In genomic region chr20:32004963-32005362, GRCh38 we compare ENCODE assay signal across 1 cellular context.
TF ChIP-seq lines count a peak whose summit lies in the region.

No MANE protein-coding gene starts in this region.

TF ChIP-seq in IMR-90, 13 proteins besides CTCF, POLR2A, EP300 and RAD21:
- TF ChIP-seq MXI1 (IDR thresholded peaks at IDR 0.05; ENCODE audit: borderline replicate concordance, low read depth, low read length): no peak
- TF ChIP-seq RFX5 (IDR thresholded peaks at IDR 0.05; ENCODE audit: low read depth, low read length): no peak
- no peak for TF ChIP-seq NFE2L2 (IDR thresholded peaks at IDR 0.05; ENCODE audit: low read depth, low read length)
- TF ChIP-seq FOS (IDR thresholded peaks at IDR 0.05; ENCODE audit: low read depth, low read length): no peak
- TF ChIP-seq CEBPB (IDR thresholded peaks at IDR 0.05; ENCODE audit: low read depth, low read length): no peak
- TF ChIP-seq MAFK (IDR thresholded peaks at IDR 0.05; ENCODE audit: low read depth, low read length): no peak
- no peak for TF ChIP-seq SMC3 (IDR thresholded peaks at IDR 0.05; ENCODE audit: low read depth, low read length)
- no peak for TF ChIP-seq USF2 (IDR thresholded peaks at IDR 0.05; ENCODE audit: low read depth, low read length)
- TF ChIP-seq MAZ (IDR thresholded peaks at IDR 0.05; ENCODE audit: borderline replicate concordance, low read depth, low read length): no peak
- no peak for TF ChIP-seq BHLHE40 (IDR thresholded peaks at IDR 0.05; ENCODE audit: low read depth, low read length)
- no peak for TF ChIP-seq RCOR1 (IDR thresholded peaks at IDR 0.05; ENCODE audit: insufficient replicate concordance, low read length)
- no peak for TF ChIP-seq CHD1 (IDR thresholded peaks at IDR 0.05; ENCODE audit: low read depth, low read length)
- TF ChIP-seq ELK1 (IDR thresholded peaks at IDR 0.05; ENCODE audit: borderline replicate concordance, low read depth, low read length): no peak
